Comparison of ENCODE assay signal across 8 cellular contexts in genomic region chr1:93177991-93178390, GRCh38. TPM values are rescaled to one million over a fixed set of nuclear protein-coding genes. Genes with fewer than 3 reads are reported as not detected.
DNase-seq lines count a peak whose midpoint lies in the region; ATAC-seq and TF ChIP-seq lines count a peak whose summit lies in the region.

No MANE protein-coding gene starts in this region.

- peaks cover 5% of the 10 kb centered on the region; the same call in 2 of the 3 replicates for H3K36me3 Mint-ChIP-seq in GM23338 (ENCODE audit: low read depth)

- intact Hi-C loops in right lobe of liver (cut with DNase I) (no loop called here), testis (cut with DNase I; ENCODE audit: low total_unique reads) (no loop called here)

- peaks cover 84% of the 10 kb centered on the region for H3K79me2 ChIP-seq in GM23338 (replicated peaks; ENCODE audit: insufficient read depth)

- peak overlapping the region; percentile 97 for H3K9ac ChIP-seq in adipocyte (ENCODE audit: low read length)

- H3K27ac ChIP-seq in GM23338 (ENCODE audit: low read depth) (no peak overlapping the region), right lobe of liver (peak overlapping the region in 2 of 3 donors; percentile 99 to 100), testis (no peak overlapping the region)

- H3K4me3 Mint-ChIP-seq in GM23338, result peak overlapping the region; percentile 90

- H3K4me3 ChIP-seq in GM23338 (peak overlapping the region; percentile 79), adipocyte (ENCODE audit: low read length) (peak overlapping the region; percentile 90), right lobe of liver (peak overlapping the region; percentile 79 to 85 (median 82)), testis (peak overlapping the region in 1 of 2 donors; percentile 99)

- DNase-seq in A172 (ENCODE audit: low spot score), result peak; percentile 2
- DNase-seq in GM23338 (ENCODE audit: low spot score), result no peak
- peak; percentile 53 for DNase-seq in adipocyte (ENCODE audit: low read depth)
- no peak for DNase-seq in right lobe of liver
- DNase-seq in iPS-NIHi7 (ENCODE audit: extremely low spot score), result no peak
- no peak for DNase-seq in HK-2 (ENCODE audit: unreplicated experiment)
- DNase-seq in SW 1271 (lab: John Stamatoyannopoulos, UW), result no peak
- no peak for DNase-seq in testis

- WGBS in right lobe of liver (ENCODE audit: insufficient coverage, low coverage, low lambda C conversion rate, missing lambda C conversion rate), result 12% methylated on average over 4 of the region's 4 CpGs
- WGBS in testis, 2 donors, result 21 to 27% methylated on average over 4 of the region's 4 CpGs

- H3K9me2 ChIP-seq in GM23338 (ENCODE audit: insufficient read depth), result no peaks in the 10 kb centered on the region

- H3K9me3 Mint-ChIP-seq in GM23338, result no peaks in the 10 kb centered on the region; the same call in 2 of the 3 replicates

- H3K36me3 ChIP-seq in GM23338 (ENCODE audit: insufficient read depth) (no peaks in the 10 kb centered on the region), adipocyte (ENCODE audit: control insufficient read depth, insufficient read depth, low read length, severe bottlenecking) (peaks cover 16% of the 10 kb centered on the region), right lobe of liver (no peaks in the 10 kb centered on the region), testis (ENCODE audit: low read depth, missing control alignments) (no peaks in the 10 kb centered on the region)

- no peak for TF ChIP-seq CTCF in GM23338 (conservative IDR thresholded peaks at IDR 0.05; ENCODE audit: low read depth in 2 of 2)
- TF ChIP-seq CTCF in right lobe of liver (IDR thresholded peaks at IDR 0.05), result no peak
- no peak for TF ChIP-seq CTCF in testis (IDR thresholded peaks at IDR 0.05)

- no peak overlapping the region for H3K27ac Mint-ChIP-seq in GM23338

- TF ChIP-seq POLR2A in right lobe of liver (IDR thresholded peaks at IDR 0.05) (no peak), testis (IDR thresholded peaks at IDR 0.05) (no peak)

- H2AFZ ChIP-seq in GM23338, result no peak overlapping the region

- H3K27me3 Mint-ChIP-seq in GM23338 (ENCODE audit: insufficient read depth, low read depth, poor library complexity), result peaks cover 8% of the 10 kb centered on the region

- H3K27me3 ChIP-seq in GM23338 (ENCODE audit: insufficient read depth) (no peaks in the 10 kb centered on the region), adipocyte (replicated peaks; ENCODE audit: control insufficient read depth, insufficient read depth, low read length) (no peaks in the 10 kb centered on the region), right lobe of liver (no peaks in the 10 kb centered on the region), testis (no peaks in the 10 kb centered on the region)

- H3K4me1 ChIP-seq in GM23338 (ENCODE audit: insufficient read depth) (peaks cover 13% of the 10 kb centered on the region), adipocyte (ENCODE audit: control insufficient read depth, insufficient read depth, low read length) (peaks cover 43% of the 10 kb centered on the region), right lobe of liver (peaks cover 0 to 18% (median 0%) of the 10 kb centered on the region in 4 donors), testis (peaks cover 4% of the 10 kb centered on the region)

- H4K20me1 ChIP-seq in GM23338 (replicated peaks; ENCODE audit: insufficient read depth), result peaks cover 15% of the 10 kb centered on the region; the same call in 1 of the 2 replicates

- H3F3A ChIP-seq in GM23338 (replicated peaks; ENCODE audit: low read depth), result peaks cover 3% of the 10 kb centered on the region; the same call in 1 of the 2 replicates

- H3K9me3 ChIP-seq in adipocyte (ENCODE audit: control insufficient read depth, low read length) (no peaks in the 10 kb centered on the region), right lobe of liver (no peaks in the 10 kb centered on the region), testis (no peaks in the 10 kb centered on the region)

- peak overlapping the region; percentile 84 for H3K4me2 ChIP-seq in GM23338

- ATAC-seq in GM23338 (no peak), right lobe of liver (no peak)

- peaks cover 21% of the 10 kb centered on the region for H3K4me1 Mint-ChIP-seq in GM23338

TF ChIP-seq in GM23338, 12 proteins besides CTCF, POLR2A, EP300 and RAD21 (continues in another document):
- TF ChIP-seq STAT1 (IDR thresholded peaks at IDR 0.05; ENCODE audit: unreplicated experiment), result no peak
- TF ChIP-seq EZH2 (IDR thresholded peaks at IDR 0.05; ENCODE audit: low read depth, unreplicated experiment), result no peak
- TF ChIP-seq ZNF114 (CRISPR knock-in tag; IDR thresholded peaks at IDR 0.05), result no peak
- no peak for TF ChIP-seq ZNF331 (CRISPR knock-in tag; IDR thresholded peaks at IDR 0.05; ENCODE audit: low read depth)
- no peak for TF ChIP-seq JUNB (IDR thresholded peaks at IDR 0.05; ENCODE audit: unreplicated experiment)
- TF ChIP-seq ZNF462 (CRISPR knock-in tag; IDR thresholded peaks at IDR 0.05), result no peak

RNA-seq across cellular contexts. Expression of gene TMED5, which starts 2.2 kb away (rescaled TPM):
- total RNA-seq in A172 (2014; rRNA removed; shearing (Covaris generic)), result 31.1 and 37.8 TPM in 2 replicates
- total RNA-seq in GM23338 (2014; rRNA removed; shearing (Covaris generic)), result 45.2 and 52.2 TPM in 2 replicates
- polyA plus RNA-seq in GM23338 (2016; fragmentation: Nextera tagmentation; extraction: Ambion mirVana) (20.2 and 25.0 TPM in 2 replicates), testis (ENCODE audit: insufficient read depth, low read depth, low replicate concordance) (39.2 TPM)
- total RNA-seq in right lobe of liver (100 to 1,000 TPM in 2 of 6 experiments, 10 to 100 TPM in 4; 65.3 to 154 (median 88.9) TPM), testis (10 to 100 TPM; 48.1 to 50.0 TPM)

RNA-seq across cellular contexts. Expression of gene CCDC18, which starts 2.5 kb away (rescaled TPM):
- total RNA-seq in A172 (2014; rRNA removed; shearing (Covaris generic)), result 10.0 and 11.7 TPM in 2 replicates
- total RNA-seq in GM23338 (2014; rRNA removed; shearing (Covaris generic)), result 7.5 and 16.3 TPM in 2 replicates
- polyA plus RNA-seq in GM23338 (2016; fragmentation: Nextera tagmentation; extraction: Ambion mirVana) (37.0 and 47.9 TPM in 2 replicates), testis (ENCODE audit: insufficient read depth, low read depth, low replicate concordance) (3.9 TPM)
- total RNA-seq in right lobe of liver (1 to 10 TPM; 2.3 to 6.9 (median 3.5) TPM), testis (10 to 100 TPM; 19.4 to 38.3 TPM)

Comparison
In these comparisons a context has a peak if more than half of its experiments do, and no peak if none do; other contexts are left out.
1. DNase-seq: peak in A172 (single experiment) and adipocyte (single experiment); none in GM23338 (single experiment), right lobe of liver (0 of 3), iPS-NIHi7 (single experiment), HK-2 (single experiment), SW 1271 (0 of 2) and testis (single experiment).
2. H3K27ac ChIP-seq: peak in right lobe of liver (2 of 3); none in GM23338 (single experiment) and testis (0 of 2).